ENCODE assay signal across 8 cellular contexts in the genomic region with DNA sequence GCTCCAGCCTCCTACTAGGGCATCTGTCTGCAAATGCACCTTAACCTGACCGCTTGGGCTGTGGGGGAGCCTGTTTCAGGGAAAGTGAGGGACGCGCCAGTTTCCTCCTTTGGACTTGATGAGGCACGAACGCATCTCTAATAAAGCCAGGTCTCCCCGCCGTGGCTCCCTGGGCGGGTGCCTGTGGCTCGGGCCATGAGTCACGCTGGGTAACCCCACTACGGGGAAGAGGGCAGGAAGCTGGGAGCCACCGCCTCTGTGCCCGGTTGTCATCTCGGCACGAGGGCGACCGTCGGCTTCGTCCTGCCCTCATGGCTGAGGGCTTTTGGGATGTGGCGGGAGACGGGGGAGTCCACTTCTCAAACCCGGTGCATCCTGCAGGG. TPM values are rescaled to one million over a fixed set of nuclear protein-coding genes. Genes with fewer than 3 reads are reported as not detected.
DNase-seq lines count a peak whose midpoint lies in the region; FAIRE-seq and TF ChIP-seq lines count a peak whose summit lies in the region.

No MANE protein-coding gene starts in this region.

- DNase-seq in activated CD8-positive, alpha-beta memory T cell treated with anti-CD3 and anti-CD28 coated beads for 1 hour (ENCODE audit: extremely low read depth in 1 of 2, low read depth in 1 of 2) = peak; percentile 48 to 60
- DNase-seq in esophagus squamous epithelium (lab: John Stamatoyannopoulos, UW) = no peak
- DNase-seq in stimulated activated CD4-positive, alpha-beta T cell treated with anti-CD3 and anti-CD28 coated beads, TNF-alpha, amount 100 ng/mL, for 1 hour (ENCODE audit: low read depth in 3 of 3, low spot score in 1 of 3) = peak; percentile 50 to 60 (median 57)
- no peak for DNase-seq in chondrocyte (ENCODE audit: low spot score)
- DNase-seq in amniotic stem cell (lab: John Stamatoyannopoulos, UW) = no peak
- DNase-seq in pons (ENCODE audit: low spot score) = no peak
- DNase-seq in HTR-8/SVneo (ENCODE audit: insufficient read length, low spot score) = no peak

- no peak for FAIRE-seq in HTR-8/SVneo (lab: Jason Lieb, UNC)

- H3K36me3 ChIP-seq in HEK293 (ENCODE audit: control insufficient read depth in 2 of 2, insufficient read depth in 1 of 2, low read length in 2 of 2) (peaks cover 0 to 12% of the 10 kb centered on the region in 2 experiments; a peak in 1 of 3 replicates), esophagus squamous epithelium (peaks cover 0 to 52% (median 0%) of the 10 kb centered on the region in 3 donors)

- H3K9me3 Mint-ChIP-seq in chondrocyte (ENCODE audit: low read depth) = no peaks in the 10 kb centered on the region

- POLR2A ChIA-PET in HEK293 (lab: Yijun Ruan, JAX) = interaction anchor here (0.7 kb wide), 1 partner anchor 160 kb away, joined by 3 read pairs; no protein-coding TSS in a partner anchor

- WGBS in esophagus squamous epithelium, 2 donors = 53% methylated on average over 3 of the region's 22 CpGs; no CpG with 5 or more reads in 1 of the 2 donors

- H3K27me3 Mint-ChIP-seq in chondrocyte (ENCODE audit: low read depth) = no peaks in the 10 kb centered on the region

- intact Hi-C loops in esophagus squamous epithelium (cut with DNase I) = no loop called here

- no peak overlapping the region for H3K4me3 Mint-ChIP-seq in chondrocyte (ENCODE audit: unreplicated experiment)

- peaks cover 2% of the 10 kb centered on the region for H3K36me3 Mint-ChIP-seq in chondrocyte (ENCODE audit: low read depth)

- TF ChIP-seq CTCF in HEK293 (tag by site-specific recombination; IDR thresholded peaks at IDR 0.05) = no peak
- TF ChIP-seq CTCF in esophagus squamous epithelium (IDR thresholded peaks at IDR 0.05) = no peak
- no peak for TF ChIP-seq CTCF in chondrocyte (IDR thresholded peaks at IDR 0.05)

- H3K4me1 ChIP-seq in HEK293 (ENCODE audit: control insufficient read depth, insufficient read depth, low read length) = no peaks in the 10 kb centered on the region
- H3K4me1 ChIP-seq in esophagus squamous epithelium = peaks cover 75 to 97% (median 94%) of the 10 kb centered on the region in 3 donors

- H3K27ac Mint-ChIP-seq in chondrocyte (ENCODE audit: unreplicated experiment) = no peak overlapping the region

- no peak overlapping the region for H3K27ac ChIP-seq in HEK293 (ENCODE audit: extremely low read depth, low read depth, low read length)
- peak overlapping the region; percentile 64 to 86 (median 74) for H3K27ac ChIP-seq in esophagus squamous epithelium

- CTCF ChIA-PET in HEK293 (lab: Yijun Ruan, JAX) = interaction anchor here (0.7 to 1.0 kb wide), 2 partner anchors 18 to 164 kb away, joined by 3 read pairs; no protein-coding TSS in a partner anchor

- no peak overlapping the region for H3K4me3 ChIP-seq in HEK293 (ENCODE audit: low read depth, low read length)
- H3K4me3 ChIP-seq in esophagus squamous epithelium = peak overlapping the region in 3 of 4 donors; percentile 6 to 51 (median 15)

- H3K27me3 ChIP-seq in esophagus squamous epithelium = no peaks in the 10 kb centered on the region

- H3K9me3 ChIP-seq in HEK293 (ENCODE audit: control insufficient read depth, insufficient read depth, low read depth, low read length) (no peaks in the 10 kb centered on the region), esophagus squamous epithelium (no peaks in the 10 kb centered on the region)

- H3K4me1 Mint-ChIP-seq in chondrocyte (ENCODE audit: low read depth) = no peaks in the 10 kb centered on the region

- no peak for TF ChIP-seq POLR2A in esophagus squamous epithelium (IDR thresholded peaks at IDR 0.05)

TF ChIP-seq in HEK293, 187 proteins besides CTCF, POLR2A, EP300 and RAD21:
- TF ChIP-seq ZSCAN16 (tag by site-specific recombination; IDR thresholded peaks at IDR 0.05) = no peak
- TF ChIP-seq ZIC2 (tag by site-specific recombination; IDR thresholded peaks at IDR 0.05) = peak; percentile 40
TF ChIP-seq in HEK293: peak in this region for 1.

RNA-seq across cellular contexts. Expression of a gene that starts 12.1 kb away (rescaled TPM):
- 10 to 100 TPM; 32.0 to 40.8 (median 36.2) TPM for total RNA-seq in esophagus squamous epithelium
- total RNA-seq in chondrocyte = 11.6 to 28.7 TPM (median 27.5 TPM) in 3 replicates

RNA-seq across cellular contexts. Expression of a gene that starts 50.9 kb away (rescaled TPM):
- total RNA-seq in esophagus squamous epithelium = 10 to 100 TPM; 31.2 to 49.1 (median 38.6) TPM
- total RNA-seq in chondrocyte = 91.7 to 95.7 TPM (median 93.4 TPM) in 3 replicates

Comparison
In these comparisons a context has a peak if more than half of its experiments do, and no peak if none do; other contexts are left out.
1. DNase-seq: peak in activated CD8-positive, alpha-beta memory T cell treated with anti-CD3 and anti-CD28 coated beads for 1 hour (2 of 2) and stimulated activated CD4-positive, alpha-beta T cell treated with anti-CD3 and anti-CD28 coated beads, TNF-alpha, amount 100 ng/mL, for 1 hour (3 of 3); none in esophagus squamous epithelium (single experiment), chondrocyte (single experiment), amniotic stem cell (single experiment), pons (single experiment) and HTR-8/SVneo (single experiment).